ENCODE assay signal across 13 cellular contexts in the genomic region with DNA sequence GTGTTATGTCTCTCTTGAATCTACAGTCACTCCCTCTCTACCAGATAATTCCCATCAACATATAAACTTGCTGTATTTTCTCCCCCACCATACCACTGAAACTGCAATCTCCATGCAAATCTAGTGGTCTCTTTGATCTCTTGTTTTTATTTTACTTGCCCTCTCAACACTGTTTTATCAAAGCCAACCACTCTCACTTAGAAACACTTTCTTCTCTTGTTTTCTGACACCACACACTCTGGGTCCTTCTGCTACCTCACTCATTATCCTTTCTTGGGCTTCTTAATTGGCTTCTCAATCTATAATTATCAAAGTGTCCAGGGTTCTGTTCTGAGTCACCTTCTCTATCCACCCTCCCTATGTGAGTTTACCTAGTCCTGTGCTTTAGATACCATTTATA. TPM values are rescaled to one million over a fixed set of nuclear protein-coding genes. Genes with fewer than 3 reads are reported as not detected.
DNase-seq lines count a peak whose midpoint lies in the region; ATAC-seq and TF ChIP-seq lines count a peak whose summit lies in the region.
"Had no signal": no experiment of that assay in that cellular context is flagged by ENCODE, and none has a peak within 500 bp of the region (broad histone marks: within the 10 kb centered on the region; RNA-seq: fewer than 3 reads in every experiment).

No MANE protein-coding gene starts in this region.

- H3K9me3 Mint-ChIP-seq in activated CD8-positive, alpha-beta T cell treated with anti-CD3 and anti-CD28 coated beads for 36 hours, result no peaks in the 10 kb centered on the region
- no peaks in the 10 kb centered on the region for H3K9me3 Mint-ChIP-seq in natural killer cell treated with Interleukin-12 subunit alpha and Interleukin-12 subunit beta and Interleukin-15 and Interleukin-18, amount 100 ng/mL, for 72 hours

- H3K27ac ChIP-seq in lower lobe of right lung, result no peak overlapping the region

- H3K4me1 Mint-ChIP-seq in activated CD8-positive, alpha-beta T cell treated with anti-CD3 and anti-CD28 coated beads for 36 hours (ENCODE audit: low read depth), result peaks cover 60% of the 10 kb centered on the region
- H3K4me1 Mint-ChIP-seq in natural killer cell treated with Interleukin-12 subunit alpha and Interleukin-12 subunit beta and Interleukin-15 and Interleukin-18, amount 100 ng/mL, for 72 hours (ENCODE audit: low read depth in 2 of 2), result peaks cover 29 to 33% of the 10 kb centered on the region in 2 donors

- no peaks in the 10 kb centered on the region for H3K27me3 Mint-ChIP-seq in activated CD8-positive, alpha-beta T cell treated with anti-CD3 and anti-CD28 coated beads for 36 hours
- H3K27me3 Mint-ChIP-seq in natural killer cell treated with Interleukin-12 subunit alpha and Interleukin-12 subunit beta and Interleukin-15 and Interleukin-18, amount 100 ng/mL, for 72 hours, result peaks cover 0 to 4% of the 10 kb centered on the region in 2 donors

- CTCF ChIA-PET in activated CD8-positive, alpha-beta T cell treated with anti-CD3 and anti-CD28 coated beads for 36 hours (lab: Charles Lee), result interaction anchor here (1.2 to 3.2 kb wide), 5 partner anchors 12 to 354 kb away, joined by 3 to 36 read pairs (median 4); no protein-coding TSS in a partner anchor

- H3K4me3 Mint-ChIP-seq in activated CD8-positive, alpha-beta T cell treated with anti-CD3 and anti-CD28 coated beads for 36 hours, result peak overlapping the region; percentile 95
- H3K4me3 Mint-ChIP-seq in natural killer cell treated with Interleukin-12 subunit alpha and Interleukin-12 subunit beta and Interleukin-15 and Interleukin-18, amount 100 ng/mL, for 72 hours, result peak overlapping the region; percentile 98

- POLR2A ChIA-PET in activated CD8-positive, alpha-beta T cell treated with anti-CD3 and anti-CD28 coated beads for 36 hours (lab: Charles Lee), result interaction anchor here (0.7 to 2.1 kb wide), 4 partner anchors 10 to 68 kb away, joined by 3 to 9 read pairs (median 4); no protein-coding TSS in a partner anchor

- intact Hi-C loops in activated CD8-positive, alpha-beta T cell treated with anti-CD3 and anti-CD28 coated beads for 36 hours (cut with micrococcal nuclease), result loop anchor here (2.0 kb wide), 1 partner anchor 25 kb away; no protein-coding TSS in a partner anchor
- intact Hi-C loops in lower lobe of right lung (cut with DNase I), result no loop called here

- H3K36me3 Mint-ChIP-seq in activated CD8-positive, alpha-beta T cell treated with anti-CD3 and anti-CD28 coated beads for 36 hours (ENCODE audit: low read depth), result peaks cover 11% of the 10 kb centered on the region
- H3K36me3 Mint-ChIP-seq in natural killer cell treated with Interleukin-12 subunit alpha and Interleukin-12 subunit beta and Interleukin-15 and Interleukin-18, amount 100 ng/mL, for 72 hours, result peaks cover 7% of the 10 kb centered on the region

- TF ChIP-seq CTCF in GM06990 (IDR thresholded peaks at IDR 0.05; ENCODE audit: insufficient read depth, low read length, poor library complexity, severe bottlenecking), result no peak
- TF ChIP-seq CTCF in activated CD8-positive, alpha-beta T cell treated with anti-CD3 and anti-CD28 coated beads for 36 hours (IDR thresholded peaks at IDR 0.05), result no peak
- no peak for TF ChIP-seq CTCF in lower lobe of right lung (IDR thresholded peaks at IDR 0.05)

- H3K4me3 ChIP-seq in GM06990 (replicated peaks; ENCODE audit: low read depth, low read length) (no peak overlapping the region), lower lobe of right lung (no peak overlapping the region)

- H3K27me3 ChIP-seq in GM06990 (replicated peaks; ENCODE audit: control insufficient read depth, insufficient read depth, low read length) (no peaks in the 10 kb centered on the region), lower lobe of right lung (ENCODE audit: low read depth) (no peaks in the 10 kb centered on the region)
- H3K27me3 ChIP-seq: stomach had no signal

- peak; percentile 40 for DNase-seq in GM06990 (ENCODE audit: extremely low read depth, insufficient read length)
- no peak for DNase-seq in activated CD8-positive, alpha-beta T cell treated with anti-CD3 and anti-CD28 coated beads for 36 hours
- no peak for DNase-seq in natural killer cell treated with Interleukin-12 subunit alpha and Interleukin-12 subunit beta and Interleukin-15 and Interleukin-18, amount 100 ng/mL, for 72 hours (ENCODE audit: low spot score)
- no peak for DNase-seq in NCI-H2107 (lab: John Stamatoyannopoulos, UW)
- DNase-seq in NCI-H748 (lab: John Stamatoyannopoulos, UW; ENCODE audit: unreplicated experiment), result no peak
- no peak for DNase-seq in lower lobe of right lung
- DNase-seq: activated effector memory CD4-positive, alpha-beta T cell treated with anti-CD3 and anti-CD28 coated beads, Interleukin-2, amount 50 U/mL, for 16 hours; EL; NCI-H2171 treated with DMSO at 0.1 percent for 48 hours; stimulated activated CD4-positive, alpha-beta T cell treated with anti-CD3 and anti-CD28 coated beads, Interleukin-1b, Interleukin-23, amount 100 ng/mL, for 48 hours; stomach had no signal

- peaks cover 28% of the 10 kb centered on the region for H3K4me1 ChIP-seq in lower lobe of right lung

- no peaks in the 10 kb centered on the region for H3K9me3 ChIP-seq in lower lobe of right lung
- H3K9me3 ChIP-seq: stomach had no signal

- ATAC-seq in HG02885 (IDR thresholded peaks at IDR 0.05; ENCODE audit: poor library complexity, unreplicated experiment) (peak; percentile 38), GM18873 (IDR thresholded peaks at IDR 0.05; ENCODE audit: low FRiP score, unreplicated experiment) (no peak), lower lobe of right lung (no peak)
- ATAC-seq in activated CD8-positive, alpha-beta T cell treated with anti-CD3 and anti-CD28 coated beads for 36 hours, result no peak
- no peak for ATAC-seq in natural killer cell treated with Interleukin-12 subunit alpha and Interleukin-12 subunit beta and Interleukin-15 and Interleukin-18, amount 100 ng/mL, for 72 hours

- H3K36me3 ChIP-seq in GM06990 (ENCODE audit: control insufficient read depth, insufficient read depth, low read length) (no peaks in the 10 kb centered on the region), lower lobe of right lung (no peaks in the 10 kb centered on the region)

- no peak overlapping the region for H3K27ac Mint-ChIP-seq in activated CD8-positive, alpha-beta T cell treated with anti-CD3 and anti-CD28 coated beads for 36 hours
- H3K27ac Mint-ChIP-seq in natural killer cell treated with Interleukin-12 subunit alpha and Interleukin-12 subunit beta and Interleukin-15 and Interleukin-18, amount 100 ng/mL, for 72 hours, result peak overlapping the region in 1 of 2 donors; percentile 34

RNA-seq across cellular contexts. Expression of gene MCFD2, which starts 2.0 kb away (rescaled TPM):
- total RNA-seq in activated CD8-positive, alpha-beta T cell treated with anti-CD3 and anti-CD28 coated beads for 36 hours, result 10 to 100 TPM; 27.7 to 31.8 TPM
- 10 to 100 TPM; 38.4 to 45.1 TPM for total RNA-seq in natural killer cell treated with Interleukin-12 subunit alpha and Interleukin-12 subunit beta and Interleukin-15 and Interleukin-18, amount 100 ng/mL, for 72 hours
- total RNA-seq in lower lobe of right lung, result 82.3 TPM

RNA-seq across cellular contexts. Expression of gene TTC7A, which starts 23.4 kb away (rescaled TPM):
- 10 to 100 TPM; 51.6 to 54.7 TPM for total RNA-seq in activated CD8-positive, alpha-beta T cell treated with anti-CD3 and anti-CD28 coated beads for 36 hours
- 10 to 100 TPM; 52.5 to 68.6 TPM for total RNA-seq in natural killer cell treated with Interleukin-12 subunit alpha and Interleukin-12 subunit beta and Interleukin-15 and Interleukin-18, amount 100 ng/mL, for 72 hours
- total RNA-seq in lower lobe of right lung, result 60.9 TPM
